ENCODE assay signal across 11 cellular contexts in the genomic region with DNA sequence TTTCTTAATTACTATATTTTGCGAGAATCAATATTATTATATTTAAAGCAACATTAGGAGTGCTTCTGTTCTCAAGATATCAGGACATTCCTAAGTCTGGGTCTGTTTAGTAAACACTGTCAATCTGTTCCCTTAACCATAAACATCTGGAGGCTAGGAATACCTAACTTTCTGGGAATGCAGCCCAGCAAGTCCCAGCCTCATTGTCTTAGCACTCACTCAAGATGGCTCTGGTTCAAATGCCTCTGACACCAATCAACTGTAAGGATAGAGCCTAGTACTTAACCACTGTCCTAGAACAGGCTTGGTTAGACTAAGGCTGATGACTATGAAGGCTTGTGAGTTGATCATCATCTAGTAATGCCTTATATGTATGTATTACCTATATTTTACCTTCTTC.
A peak's percentile ranks its signal among the peaks of the same experiment; 100 is the strongest.
DNase-seq lines count a peak whose midpoint lies in the region; ATAC-seq and TF ChIP-seq lines count a peak whose summit lies in the region.
"Had no signal": no experiment of that assay in that cellular context is flagged by ENCODE, and none has a peak within 500 bp of the region (broad histone marks: within the 10 kb centered on the region; RNA-seq: fewer than 3 reads in every experiment).

No MANE protein-coding gene starts in this region.

- H3K36me3 Mint-ChIP-seq in nephron (ENCODE audit: low read depth) = no peaks in the 10 kb centered on the region

- H3K27me3 Mint-ChIP-seq in nephron (ENCODE audit: low read depth) = no peaks in the 10 kb centered on the region

- H3K27me3 ChIP-seq in BJ (ENCODE audit: control insufficient read depth, insufficient read depth, low read length) = no peaks in the 10 kb centered on the region

- no peaks in the 10 kb centered on the region for H3K9me3 Mint-ChIP-seq in nephron

- no peak for TF ChIP-seq CTCF in BJ (IDR thresholded peaks at IDR 0.05; ENCODE audit: insufficient read depth, low read depth, low read length)
- no peak for TF ChIP-seq CTCF in nephron (IDR thresholded peaks at IDR 0.05; ENCODE audit: unreplicated experiment in 3 of 3)
- no peak for TF ChIP-seq CTCF in GM20000 (IDR thresholded peaks at IDR 0.05; ENCODE audit: extremely low read depth, missing control alignments)

- CTCF ChIA-PET in BJ (lab: Yijun Ruan, JAX) = interaction anchor here (1.1 to 12.1 kb wide), 4 partner anchors 16 to 105 kb away, joined by 3 to 82 read pairs (median 9); a partner anchor contains a TSS

- H3K4me1 Mint-ChIP-seq in nephron = peaks cover 11% of the 10 kb centered on the region

- no peak overlapping the region for H3K4me3 ChIP-seq in BJ (ENCODE audit: low read depth, low read length)

- no peak overlapping the region for H3K4me3 Mint-ChIP-seq in nephron

- no peaks in the 10 kb centered on the region for H3K36me3 ChIP-seq in BJ (ENCODE audit: control insufficient read depth, insufficient read depth, low read length)

- DNase-seq in BJ (ENCODE audit: low read depth) = peak; percentile 69
- peak; percentile 80 for DNase-seq in NCI-H82 (lab: John Stamatoyannopoulos, UW)
- peak; percentile 49 for DNase-seq in fibroblast of peridontal ligament (ENCODE audit: extremely low read depth)
- no peak for DNase-seq in GM20000 (ENCODE audit: low spot score)
- DNase-seq in NCI-H1436 (lab: John Stamatoyannopoulos, UW) = no peak
- no peak for DNase-seq in NOMO-1 (lab: John Stamatoyannopoulos, UW; ENCODE audit: unreplicated experiment in 2 of 2)
- DNase-seq: anterior cingulate cortex, C1 segment of cervical spinal cord, T1000 had no signal

- POLR2A ChIA-PET in BJ (lab: Charles Lee) = no interaction called here

- ATAC-seq in HG02642 (IDR thresholded peaks at IDR 0.05; ENCODE audit: poor library complexity, unreplicated experiment) = no peak

- peak overlapping the region in 2 of 3 experiments; percentile 19 to 30 for H3K27ac Mint-ChIP-seq in nephron

Comparison
In these comparisons a context has a peak if more than half of its experiments do, and no peak if none do; other contexts are left out.
1. DNase-seq: peak in BJ (single experiment), NCI-H82 (single experiment) and fibroblast of peridontal ligament (single experiment); none in GM20000 (single experiment), NCI-H1436 (single experiment) and NOMO-1 (0 of 2).